1 cellular context compared by ENCODE assay signal in genomic region chr19:644789-645188, GRCh38.
TF ChIP-seq lines count a peak whose summit lies in the region.

No MANE protein-coding gene starts in this region.

TF ChIP-seq in K562, 482 proteins besides CTCF, POLR2A, EP300 and RAD21:
- no peak for TF ChIP-seq POLR3G (IDR thresholded peaks at IDR 0.05; ENCODE audit: extremely low read depth, insufficient read length, insufficient replicate concordance)
- TF ChIP-seq RBM22 (IDR thresholded peaks at IDR 0.05; ENCODE audit: low read depth, low read length, poor library complexity, severe bottlenecking) = peak; percentile 28
- TF ChIP-seq CHAMP1 (IDR thresholded peaks at IDR 0.05) = no peak
- no peak for TF ChIP-seq MTF1 (CRISPR knock-in tag; IDR thresholded peaks at IDR 0.05; ENCODE audit: borderline replicate concordance)
- TF ChIP-seq POLR2G (IDR thresholded peaks at IDR 0.05; ENCODE audit: low read depth, low read length) = peak; percentile 62
- TF ChIP-seq FUS (optimal IDR thresholded peaks at IDR 0.05; ENCODE audit: low read depth, low read length) = no peak
- TF ChIP-seq NR3C1 (CRISPR knock-in tag; IDR thresholded peaks at IDR 0.05) = no peak
- TF ChIP-seq ETV5 (CRISPR knock-in tag; IDR thresholded peaks at IDR 0.05; ENCODE audit: low read depth) = no peak
- TF ChIP-seq MAFK (IDR thresholded peaks at IDR 0.05; ENCODE audit: low read length) = no peak
- TF ChIP-seq, protein P1, sequence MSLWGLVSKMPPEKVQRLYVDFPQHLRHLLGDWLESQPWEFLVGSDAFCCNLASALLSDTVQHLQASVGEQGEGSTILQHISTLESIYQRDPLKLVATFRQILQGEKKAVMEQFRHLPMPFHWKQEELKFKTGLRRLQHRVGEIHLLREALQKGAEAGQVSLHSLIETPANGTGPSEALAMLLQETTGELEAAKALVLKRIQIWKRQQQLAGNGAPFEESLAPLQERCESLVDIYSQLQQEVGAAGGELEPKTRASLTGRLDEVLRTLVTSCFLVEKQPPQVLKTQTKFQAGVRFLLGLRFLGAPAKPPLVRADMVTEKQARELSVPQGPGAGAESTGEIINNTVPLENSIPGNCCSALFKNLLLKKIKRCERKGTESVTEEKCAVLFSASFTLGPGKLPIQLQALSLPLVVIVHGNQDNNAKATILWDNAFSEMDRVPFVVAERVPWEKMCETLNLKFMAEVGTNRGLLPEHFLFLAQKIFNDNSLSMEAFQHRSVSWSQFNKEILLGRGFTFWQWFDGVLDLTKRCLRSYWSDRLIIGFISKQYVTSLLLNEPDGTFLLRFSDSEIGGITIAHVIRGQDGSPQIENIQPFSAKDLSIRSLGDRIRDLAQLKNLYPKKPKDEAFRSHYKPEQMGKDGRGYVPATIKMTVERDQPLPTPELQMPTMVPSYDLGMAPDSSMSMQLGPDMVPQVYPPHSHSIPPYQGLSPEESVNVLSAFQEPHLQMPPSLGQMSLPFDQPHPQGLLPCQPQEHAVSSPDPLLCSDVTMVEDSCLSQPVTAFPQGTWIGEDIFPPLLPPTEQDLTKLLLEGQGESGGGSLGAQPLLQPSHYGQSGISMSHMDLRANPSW (CRISPR knock-in tag; IDR thresholded peaks at IDR 0.05) = no peak
- TF ChIP-seq ATF6 (CRISPR knock-in tag; IDR thresholded peaks at IDR 0.05) = no peak
- no peak for TF ChIP-seq WHSC1 (IDR thresholded peaks at IDR 0.05; ENCODE audit: low read length)
- no peak for TF ChIP-seq TCF7L2 (IDR thresholded peaks at IDR 0.05; ENCODE audit: low read depth, low read length)
- no peak for TF ChIP-seq KAT7 (CRISPR knock-in tag; IDR thresholded peaks at IDR 0.05; ENCODE audit: borderline replicate concordance)
